29 cellular contexts compared by ENCODE assay signal in genomic region chr9:104286187-104286586, GRCh38.
"Had no signal": no experiment of that assay in that cellular context is flagged by ENCODE, and none has a peak within 500 bp of the region (broad histone marks: within the 10 kb centered on the region; RNA-seq: fewer than 3 reads in every experiment).

No MANE protein-coding gene starts in this region.

- ATAC-seq: activated CD8-positive, alpha-beta T cell treated with anti-CD3 and anti-CD28 coated beads, Interleukin-2, amount 10 ng/mL, durations not matched to agents 7 days and 5 days; K562 had no signal

- H3K27ac Mint-ChIP-seq: activated CD4-positive, alpha-beta T cell treated with anti-CD3 and anti-CD28 coated beads, Interleukin-2, amount 10 ng/mL, durations not matched to agents 24 days and 14 days; activated CD8-positive, alpha-beta T cell treated with anti-CD3 and anti-CD28 coated beads, Interleukin-2, amount 10 ng/mL, durations not matched to agents 7 days and 5 days; activated naive CD4-positive, alpha-beta T cell treated with anti-CD3 and anti-CD28 coated beads, Interleukin-2, amount 50 U/mL, for 24 hours; activated naive CD8-positive, alpha-beta T cell treated with anti-CD3 and anti-CD28 coated beads, Interleukin-2, amount 10 ng/mL, durations not matched to agents 7 days and 5 days; activated T-cell treated with anti-CD3 and anti-CD28 coated beads, Interleukin-2, amount 50 U/mL, for 24 hours; activated T-helper 2 cell treated with anti-CD3 and anti-CD28 coated beads, Interferon-gamma antibody, Interleukin-2, Interleukin-4, amounts not matched to agents 10 μg/mL and 5 μg/mL and 100 μg/mL, durations not matched to agents 14 hours and 24 hours and 36 hours had no signal

- H3K36me3 ChIP-seq: ascending aorta, MG63 had no signal

- H3K9me3 Mint-ChIP-seq: activated CD4-positive, alpha-beta T cell treated with anti-CD3 and anti-CD28 coated beads, Interleukin-2, amount 10 ng/mL, durations not matched to agents 24 days and 14 days; activated naive CD4-positive, alpha-beta T cell treated with anti-CD3 and anti-CD28 coated beads, Interleukin-2, amount 50 U/mL, for 24 hours; activated naive CD8-positive, alpha-beta T cell treated with anti-CD3 and anti-CD28 coated beads, Interleukin-2, amount 10 ng/mL, durations not matched to agents 7 days and 5 days; activated T-cell treated with anti-CD3 and anti-CD28 coated beads, Interleukin-2, amount 50 U/mL, for 24 hours; activated T-helper 2 cell treated with anti-CD3 and anti-CD28 coated beads, Interferon-gamma antibody, Interleukin-2, Interleukin-4, amounts not matched to agents 10 μg/mL and 5 μg/mL and 100 μg/mL, durations not matched to agents 14 hours and 24 hours and 36 hours had no signal

- H3K27me3 Mint-ChIP-seq: activated CD4-positive, alpha-beta T cell treated with anti-CD3 and anti-CD28 coated beads, Interleukin-2, amount 10 ng/mL, durations not matched to agents 24 days and 14 days; activated naive CD8-positive, alpha-beta T cell treated with anti-CD3 and anti-CD28 coated beads, Interleukin-2, amount 10 ng/mL, durations not matched to agents 7 days and 5 days; activated T-cell treated with anti-CD3 and anti-CD28 coated beads, Interleukin-2, amount 50 U/mL, for 24 hours had no signal

- H3K27ac ChIP-seq: ascending aorta, RWPE1 had no signal

- H3K27me3 ChIP-seq: ascending aorta, MG63 had no signal

- H3K4me1 ChIP-seq: ascending aorta had no signal

- DNase-seq: activated CD4-positive, alpha-beta T cell treated with anti-CD3 and anti-CD28 coated beads, Interleukin-2, amount 10 ng/mL, durations not matched to agents 24 days and 14 days; activated CD4-positive, alpha-beta T cell treated with anti-CD3 and anti-CD28 coated beads, Interleukin-2, amount 50 U/mL, for 4 hours; activated CD8-positive, alpha-beta T cell treated with anti-CD3 and anti-CD28 coated beads, Interleukin-2, amount 10 ng/mL, durations not matched to agents 7 days and 5 days; activated gamma-delta T cell; activated naive CD4-positive, alpha-beta T cell treated with Interleukin-2 at 50 U/mL for 16 hours; activated naive CD8-positive, alpha-beta T cell treated with anti-CD3 and anti-CD28 coated beads, Interleukin-2, amount 10 ng/mL, durations not matched to agents 7 days and 5 days; activated T-cell treated with anti-CD3 and anti-CD28 coated beads, Interleukin-2, amount 50 U/mL, for 24 hours; amygdala; caudate nucleus; cerebellar nuclear complex; IMR-90; MG63; NCI-H1048; NCI-H1105 treated with DMSO at 0.1 percent for 48 hours; NCI-H1436; NCI-H1694 treated with DMSO at 0.1 percent for 48 hours; NCI-H2029; NCI-H510A; NCI-H82; Right ventricle myocardium superior; SW 1271; T-helper 1 cell; T-helper 2 cell; T-helper 9 cell had no signal

- H3K4me1 Mint-ChIP-seq: activated CD4-positive, alpha-beta T cell treated with anti-CD3 and anti-CD28 coated beads, Interleukin-2, amount 10 ng/mL, durations not matched to agents 24 days and 14 days; activated naive CD4-positive, alpha-beta T cell treated with anti-CD3 and anti-CD28 coated beads, Interleukin-2, amount 50 U/mL, for 24 hours; activated naive CD8-positive, alpha-beta T cell treated with anti-CD3 and anti-CD28 coated beads, Interleukin-2, amount 10 ng/mL, durations not matched to agents 7 days and 5 days had no signal

- H3K9me3 ChIP-seq: ascending aorta, MG63 had no signal

- H3K4me3 Mint-ChIP-seq: activated CD4-positive, alpha-beta T cell treated with anti-CD3 and anti-CD28 coated beads, Interleukin-2, amount 10 ng/mL, durations not matched to agents 24 days and 14 days; activated CD8-positive, alpha-beta T cell treated with anti-CD3 and anti-CD28 coated beads, Interleukin-2, amount 10 ng/mL, durations not matched to agents 7 days and 5 days; activated naive CD4-positive, alpha-beta T cell treated with anti-CD3 and anti-CD28 coated beads, Interleukin-2, amount 50 U/mL, for 24 hours; activated naive CD8-positive, alpha-beta T cell treated with anti-CD3 and anti-CD28 coated beads, Interleukin-2, amount 10 ng/mL, durations not matched to agents 7 days and 5 days; activated T-cell treated with anti-CD3 and anti-CD28 coated beads, Interleukin-2, amount 50 U/mL, for 24 hours had no signal

- H3K4me3 ChIP-seq: ascending aorta, K562, MG63 had no signal

- H3K36me3 Mint-ChIP-seq: activated naive CD4-positive, alpha-beta T cell treated with anti-CD3 and anti-CD28 coated beads, Interleukin-2, amount 50 U/mL, for 24 hours; activated naive CD8-positive, alpha-beta T cell treated with anti-CD3 and anti-CD28 coated beads, Interleukin-2, amount 10 ng/mL, durations not matched to agents 7 days and 5 days had no signal
